1 cellular context compared by ENCODE assay signal in genomic region chr10:90398551-90398950, GRCh38.
TF ChIP-seq lines count a peak whose summit lies in the region.

No MANE protein-coding gene starts in this region.

TF ChIP-seq in IMR-90, 13 proteins besides CTCF, POLR2A, EP300 and RAD21:
- no peak for TF ChIP-seq CEBPB (IDR thresholded peaks at IDR 0.05; ENCODE audit: low read depth, low read length)
- no peak for TF ChIP-seq MAZ (IDR thresholded peaks at IDR 0.05; ENCODE audit: borderline replicate concordance, low read depth, low read length)
- no peak for TF ChIP-seq BHLHE40 (IDR thresholded peaks at IDR 0.05; ENCODE audit: low read depth, low read length)
- TF ChIP-seq CHD1 (IDR thresholded peaks at IDR 0.05; ENCODE audit: low read depth, low read length): no peak
- TF ChIP-seq RFX5 (IDR thresholded peaks at IDR 0.05; ENCODE audit: low read depth, low read length): no peak
- TF ChIP-seq SMC3 (IDR thresholded peaks at IDR 0.05; ENCODE audit: low read depth, low read length): no peak
- no peak for TF ChIP-seq FOS (IDR thresholded peaks at IDR 0.05; ENCODE audit: low read depth, low read length)
- TF ChIP-seq RCOR1 (IDR thresholded peaks at IDR 0.05; ENCODE audit: insufficient replicate concordance, low read length): no peak
- TF ChIP-seq NFE2L2 (IDR thresholded peaks at IDR 0.05; ENCODE audit: low read depth, low read length): no peak
- no peak for TF ChIP-seq MAFK (IDR thresholded peaks at IDR 0.05; ENCODE audit: low read depth, low read length)
- TF ChIP-seq ELK1 (IDR thresholded peaks at IDR 0.05; ENCODE audit: borderline replicate concordance, low read depth, low read length): no peak
- no peak for TF ChIP-seq USF2 (IDR thresholded peaks at IDR 0.05; ENCODE audit: low read depth, low read length)
- TF ChIP-seq MXI1 (IDR thresholded peaks at IDR 0.05; ENCODE audit: borderline replicate concordance, low read depth, low read length): no peak
